In the genomic region with DNA sequence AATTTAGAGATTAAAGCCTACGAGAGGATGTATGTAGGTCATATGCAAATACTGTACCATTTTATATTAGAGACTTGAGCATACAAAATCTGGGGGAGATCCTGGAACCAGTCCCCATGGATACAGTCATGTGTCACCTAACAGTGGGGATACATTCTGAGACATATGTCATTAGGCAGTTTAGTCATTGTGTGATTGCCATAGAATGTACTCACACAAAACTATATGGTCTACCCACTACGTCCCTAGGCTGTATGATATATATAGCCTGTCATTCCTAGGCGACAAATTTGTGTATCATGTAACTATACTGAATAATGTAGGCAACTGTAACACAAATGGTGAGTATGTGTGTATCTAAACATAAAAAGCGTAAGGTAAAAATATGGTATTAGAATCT, we compare ENCODE assay signal across 31 cellular contexts.
DNase-seq lines count a peak whose midpoint lies in the region; ATAC-seq and TF ChIP-seq lines count a peak whose summit lies in the region.
"Had no signal": no experiment of that assay in that cellular context is flagged by ENCODE, and none has a peak within 500 bp of the region (broad histone marks: within the 10 kb centered on the region; RNA-seq: fewer than 3 reads in every experiment).

No MANE protein-coding gene starts in this region.

- no peaks in the 10 kb centered on the region for H3K27me3 Mint-ChIP-seq in MCF 10A (ENCODE audit: insufficient read depth, unreplicated experiment)
- H3K27me3 Mint-ChIP-seq in HFFc6 (ENCODE audit: insufficient read depth) = peaks cover 2% of the 10 kb centered on the region; the same call in 1 of the 2 replicates
- H3K27me3 Mint-ChIP-seq: activated CD8-positive, alpha-beta T cell treated with anti-CD3 and anti-CD28 coated beads for 36 hours; central memory CD8-positive, alpha-beta T cell had no signal

- CTCF ChIA-PET in MCF 10A (lab: Yijun Ruan, JAX) = no interaction called here

- H3K4me1 ChIP-seq in breast epithelium = peaks cover 3 to 7% of the 10 kb centered on the region in 2 donors
- peaks cover 41% of the 10 kb centered on the region for H3K4me1 ChIP-seq in effector memory CD4-positive, alpha-beta T cell (ENCODE audit: control insufficient read depth, insufficient read depth, low read length, poor library complexity, severe bottlenecking)

- H3K9me3 Mint-ChIP-seq in MCF 10A (ENCODE audit: unreplicated experiment) (peaks cover 8% of the 10 kb centered on the region), HFFc6 (no peaks in the 10 kb centered on the region)
- H3K9me3 Mint-ChIP-seq: central memory CD8-positive, alpha-beta T cell; immature natural killer cell; T-helper 1 cell treated with Interleukin-12 subunit alpha and Interleukin-12 subunit beta and Interleukin-4 antibody, amounts not matched to agents 30 μg/mL and 1 μg/mL, for 36 hours had no signal

- POLR2A ChIA-PET in MCF 10A (lab: Yijun Ruan, JAX) = interaction anchor here (0.7 to 1.8 kb wide), 3 partner anchors 12 to 255 kb away, joined by 3 to 4 read pairs (median 3); no protein-coding TSS in a partner anchor

- intact Hi-C loops in MCF 10A (cut with micrococcal nuclease) (no loop called here), breast epithelium (cut with DNase I; ENCODE audit: low total_unique reads) (no loop called here)

- H3K36me3 ChIP-seq in breast epithelium = no peaks in the 10 kb centered on the region
- H3K36me3 ChIP-seq in effector memory CD4-positive, alpha-beta T cell (ENCODE audit: control insufficient read depth, insufficient read depth, low read length) = no peaks in the 10 kb centered on the region
- H3K36me3 ChIP-seq: adrenal gland, BLaER1, neural progenitor cell, tibial artery, vagina had no signal

- H3K4me1 Mint-ChIP-seq in MCF 10A (ENCODE audit: insufficient read depth, unreplicated experiment) = peaks cover 46% of the 10 kb centered on the region
- peaks cover 62% of the 10 kb centered on the region for H3K4me1 Mint-ChIP-seq in HFFc6 (ENCODE audit: low read depth)

- TF ChIP-seq CTCF in MCF 10A (IDR thresholded peaks at IDR 0.05; ENCODE audit: unreplicated experiment) = no peak
- no peak for TF ChIP-seq CTCF in breast epithelium (IDR thresholded peaks at IDR 0.05)
- TF ChIP-seq CTCF in HFFc6 (IDR thresholded peaks at IDR 0.05) = no peak

- no peak overlapping the region for H3K27ac ChIP-seq in breast epithelium
- peak overlapping the region; percentile 92 for H3K27ac ChIP-seq in effector memory CD4-positive, alpha-beta T cell (ENCODE audit: insufficient read depth, low read length, poor library complexity, severe bottlenecking)
- H3K27ac ChIP-seq: adrenal gland, neural progenitor cell, PC-9, tibial artery, vagina had no signal

- BruUV-seq in MCF 10A (replicated peaks; lab: Mats Ljungman, UMichigan) = no TSS peak

- DNase-seq in MCF 10A (ENCODE audit: unreplicated experiment) = no peak
- no peak for DNase-seq in breast epithelium (ENCODE audit: low spot score in 2 of 2)
- no peak for DNase-seq in HFFc6
- no peak for DNase-seq in effector memory CD4-positive, alpha-beta T cell
- DNase-seq in stimulated activated CD4-positive, alpha-beta T cell treated with anti-CD3 and anti-CD28 coated beads, Interleukin-2, amount 100 ng/mL, for 48 hours = no peak
- DNase-seq in COR-L47 (lab: John Stamatoyannopoulos, UW) = no peak
- DNase-seq: activated CD4-positive, alpha-beta T cell treated with anti-CD3 and anti-CD28 coated beads for 1 hour; activated CD8-positive, alpha-beta T cell treated with anti-CD3 and anti-CD28 coated beads for 36 hours; activated gamma-delta T cell treated with Interleukin-2 at 50 U/mL for 16 hours; adrenal gland; erythroblast; hypothalamus; immature natural killer cell; left colon; NCI-H1417; NCI-H2081; NCI-H2227 treated with DMSO at 0.1 percent for 48 hours; NCI-H526 treated with DMSO at 0.1 percent for 48 hours; PC-9; posterior cingulate gyrus; SK-N-SH; tibial artery had no signal

- TF ChIP-seq POLR2A in breast epithelium (IDR thresholded peaks at IDR 0.05) = no peak

- H3K27ac Mint-ChIP-seq in MCF 10A (ENCODE audit: low read depth, unreplicated experiment) = peak overlapping the region; percentile 95
- 0 out of 2 replicates have a peak overlapping the region, but pooled peaks have one; percentile 100 for H3K27ac Mint-ChIP-seq in HFFc6

- H3K4me3 Mint-ChIP-seq in MCF 10A (ENCODE audit: unreplicated experiment) (no peak overlapping the region), HFFc6 (no peak overlapping the region)
- H3K4me3 Mint-ChIP-seq: activated CD8-positive, alpha-beta T cell treated with anti-CD3 and anti-CD28 coated beads for 36 hours; neural progenitor cell had no signal

- H3K9me3 ChIP-seq in breast epithelium = no peaks in the 10 kb centered on the region
- no peaks in the 10 kb centered on the region for H3K9me3 ChIP-seq in effector memory CD4-positive, alpha-beta T cell (ENCODE audit: control insufficient read depth, low read length)
- H3K9me3 ChIP-seq: adrenal gland, SK-N-SH, tibial artery, vagina had no signal

- no peaks in the 10 kb centered on the region for H3K27me3 ChIP-seq in breast epithelium
- H3K27me3 ChIP-seq in effector memory CD4-positive, alpha-beta T cell (replicated peaks; ENCODE audit: control insufficient read depth, insufficient read depth, low read length, poor library complexity, severe bottlenecking) = no peaks in the 10 kb centered on the region
- H3K27me3 ChIP-seq: adrenal gland, BLaER1, neural progenitor cell, tibial artery, vagina had no signal

- ATAC-seq in GM18520 (IDR thresholded peaks at IDR 0.05; ENCODE audit: unreplicated experiment) = no peak
- ATAC-seq: K562, left colon, Right ventricle myocardium inferior, sciatic nerve had no signal

- H3K36me3 Mint-ChIP-seq in MCF 10A (ENCODE audit: insufficient read depth, unreplicated experiment) (peaks cover 20% of the 10 kb centered on the region), HFFc6 (ENCODE audit: low read depth) (peaks cover 26% of the 10 kb centered on the region)

- no peak overlapping the region for H3K4me3 ChIP-seq in breast epithelium
- H3K4me3 ChIP-seq in effector memory CD4-positive, alpha-beta T cell (ENCODE audit: insufficient read depth, low read depth, low read length, poor library complexity, severe bottlenecking) = no peak overlapping the region
- H3K4me3 ChIP-seq: adrenal gland, BLaER1, K562, neural progenitor cell, PC-9, tibial artery, vagina had no signal
